7 cellular contexts compared by ENCODE assay signal in the genomic region with DNA sequence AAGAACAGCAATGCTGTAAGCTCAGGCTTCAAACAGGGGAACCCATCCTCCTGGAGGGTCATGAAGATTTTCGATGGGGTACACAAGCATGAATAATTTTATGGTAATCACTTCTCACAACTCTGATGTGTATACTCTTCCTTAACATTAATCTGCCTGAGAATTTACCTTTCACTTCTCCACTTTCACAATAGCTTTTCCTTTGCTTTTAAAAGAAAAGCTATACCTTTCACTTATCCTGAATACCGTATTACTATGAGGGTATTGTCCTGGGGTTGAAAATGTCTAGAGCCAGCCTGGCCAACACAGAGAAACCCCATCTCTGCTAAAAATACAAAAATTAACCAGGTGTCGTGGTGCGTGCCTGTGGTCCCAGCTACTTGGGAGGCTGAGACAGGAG.
"Had no signal": no experiment of that assay in that cellular context is flagged by ENCODE, and none has a peak within 500 bp of the region (broad histone marks: within the 10 kb centered on the region; RNA-seq: fewer than 3 reads in every experiment).

No MANE protein-coding gene starts in this region.

- DNase-seq: H9, HCEC 1CT, HFFc6, IMR-90, KBM-7 had no signal

- H3K27ac ChIP-seq: HL-60 had no signal

- H3K4me3 ChIP-seq: GM23338 had no signal

- H3K4me2 ChIP-seq: GM23338 had no signal

- H2AFZ ChIP-seq: GM23338 had no signal
